In the genomic region with DNA sequence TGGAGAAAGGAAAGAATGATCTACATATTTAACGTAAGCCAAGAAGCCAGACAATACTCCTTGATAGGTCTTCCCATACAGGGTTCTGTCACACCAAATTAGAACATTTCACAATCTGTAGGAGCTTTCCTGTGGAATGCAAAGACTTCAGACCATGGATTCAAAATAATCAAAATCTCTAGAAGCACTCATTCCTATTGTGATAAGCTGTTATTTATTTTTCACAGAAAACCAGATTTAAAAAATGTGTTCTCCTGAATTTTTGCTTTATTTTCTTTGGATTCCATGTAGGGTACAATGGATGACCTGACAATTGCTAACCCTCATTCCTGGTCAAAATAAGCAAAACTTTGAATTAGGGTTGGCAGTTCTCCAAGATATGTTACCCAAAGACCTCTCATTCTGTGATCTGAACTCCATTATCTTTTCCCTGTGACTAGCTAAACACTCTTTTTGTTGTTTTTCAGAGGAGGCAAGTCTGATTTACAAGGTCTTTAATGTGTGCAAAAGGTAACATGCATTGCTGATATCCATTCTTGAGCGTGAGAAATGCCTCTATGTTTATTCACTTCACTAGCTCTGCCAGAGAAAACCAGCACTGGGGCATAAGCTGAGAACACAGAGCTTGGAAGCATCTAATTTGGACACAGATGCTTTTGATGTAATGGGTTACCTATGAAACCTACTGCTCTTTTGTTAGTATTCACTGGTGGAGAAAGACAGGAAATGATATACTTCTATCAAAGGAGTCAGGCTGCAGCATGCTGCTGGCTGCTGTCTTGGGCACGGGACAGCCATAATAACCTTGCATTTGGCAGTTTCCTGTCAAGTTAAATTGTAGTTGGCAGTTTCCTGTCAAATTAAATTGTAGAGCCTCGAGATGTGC, we compare ENCODE assay signal across 10 cellular contexts. TPM values are rescaled to one million over a fixed set of nuclear protein-coding genes. Genes with fewer than 3 reads are reported as not detected.
DNase-seq lines count a peak whose midpoint lies in the region; ATAC-seq and TF ChIP-seq lines count a peak whose summit lies in the region.
"Had no signal": no experiment of that assay in that cellular context is flagged by ENCODE, and none has a peak within 500 bp of the region (broad histone marks: within the 10 kb centered on the region; RNA-seq: fewer than 3 reads in every experiment).

No MANE protein-coding gene starts in this region.

- H3K27me3 ChIP-seq in adipocyte (replicated peaks; ENCODE audit: control insufficient read depth, insufficient read depth, low read length) (no peaks in the 10 kb centered on the region), hepatocyte (no peaks in the 10 kb centered on the region), aorta (ENCODE audit: control insufficient read depth in 1 of 2, insufficient read depth in 2 of 2, low read length in 1 of 2) (no peaks in the 10 kb centered on the region)
- H3K27me3 ChIP-seq: pancreas had no signal

- no peaks in the 10 kb centered on the region for H3K79me2 ChIP-seq in hepatocyte

- no peaks in the 10 kb centered on the region for H4K20me1 ChIP-seq in hepatocyte (ENCODE audit: insufficient read depth, poor library complexity, severe bottlenecking)

- H3K4me1 ChIP-seq in adipocyte (ENCODE audit: control insufficient read depth, insufficient read depth, low read length) (peaks cover 39% of the 10 kb centered on the region), hepatocyte (ENCODE audit: insufficient read depth) (peaks cover 40% of the 10 kb centered on the region), aorta (ENCODE audit: control insufficient read depth in 1 of 2, insufficient read depth in 2 of 2, low read length in 2 of 2) (peaks cover 8 to 13% of the 10 kb centered on the region in 2 donors)

- H3K36me3 ChIP-seq in adipocyte (ENCODE audit: control insufficient read depth, insufficient read depth, low read length, severe bottlenecking) = no peaks in the 10 kb centered on the region
- no peaks in the 10 kb centered on the region for H3K36me3 ChIP-seq in hepatocyte (replicated peaks; ENCODE audit: insufficient read depth, low read depth)
- H3K36me3 ChIP-seq in aorta (ENCODE audit: control insufficient read depth in 1 of 2, insufficient read depth in 2 of 2, low read length in 1 of 2) = no peaks in the 10 kb centered on the region
- H3K36me3 ChIP-seq: pancreas had no signal

- H3K9me2 ChIP-seq in hepatocyte (replicated peaks; ENCODE audit: insufficient read depth) = no peaks in the 10 kb centered on the region

- H3K9ac ChIP-seq in adipocyte (ENCODE audit: low read length) = peak overlapping the region; percentile 43

- peak overlapping the region; percentile 73 for H3K27ac ChIP-seq in hepatocyte
- H3K27ac ChIP-seq in aorta (ENCODE audit: low read depth in 1 of 2, low read length in 2 of 2) = peak overlapping the region; percentile 43 to 71
- H3K27ac ChIP-seq: pancreas had no signal

- ATAC-seq in aorta (ENCODE audit: low FRiP score) = no peak
- ATAC-seq in GM21723 (IDR thresholded peaks at IDR 0.05; ENCODE audit: unreplicated experiment) = no peak

- DNase-seq in stimulated activated naive CD4-positive, alpha-beta T cell (lab: John Stamatoyannopoulos, UW) = peak in 4 of 6 experiments; percentile 1 to 53 (median 46)
- DNase-seq in stimulated activated naive CD4-positive, alpha-beta T cell treated with Interleukin-2 at 50 U/mL for 16 hours (lab: John Stamatoyannopoulos, UW) = no peak
- DNase-seq in adipocyte (ENCODE audit: low read depth) = peak; percentile 83
- DNase-seq in hepatocyte (ENCODE audit: low spot score) = no peak
- DNase-seq in aorta = no peak
- DNase-seq in stimulated activated CD4-positive, alpha-beta T cell treated with anti-CD3 and anti-CD28 coated beads, Interleukin-12 subunit alpha, Interleukin-12 subunit beta, amount 100 ng/mL, for 4 hours = no peak
- no peak for DNase-seq in activated CD8-positive, alpha-beta memory T cell treated with anti-CD3 and anti-CD28 coated beads for 24 hours
- DNase-seq: NCI-H510A treated with DMSO at 0.1 percent for 48 hours, pancreas had no signal

- no peak for TF ChIP-seq CTCF in hepatocyte (IDR thresholded peaks at IDR 0.05; ENCODE audit: poor library complexity)

- intact Hi-C loops in aorta (cut with DNase I) = loop anchor here in 1 of 2 donors (5.0 kb wide), 2 partner anchors 41 to 44 kb away; no protein-coding TSS in a partner anchor

- H3K4me3 ChIP-seq in adipocyte (ENCODE audit: low read length) (no peak overlapping the region), hepatocyte (no peak overlapping the region), aorta (ENCODE audit: low read length in 2 of 2) (no peak overlapping the region)
- H3K4me3 ChIP-seq: pancreas had no signal

- H2AFZ ChIP-seq in hepatocyte = no peak overlapping the region

- no peaks in the 10 kb centered on the region for H3K9me3 ChIP-seq in adipocyte (ENCODE audit: control insufficient read depth, low read length)
- H3K9me3 ChIP-seq in hepatocyte (ENCODE audit: low read depth) = no peaks in the 10 kb centered on the region
- no peaks in the 10 kb centered on the region for H3K9me3 ChIP-seq in aorta (ENCODE audit: control insufficient read depth, low read length)
- H3K9me3 ChIP-seq: pancreas had no signal

- 67% methylated on average over 4 of the region's 4 CpGs for WGBS in hepatocyte (ENCODE audit: low lambda C conversion rate, missing lambda C conversion rate)
- WGBS in aorta, 2 donors = 0 to 2% methylated on average over 4 of the region's 4 CpGs

- H3K4me2 ChIP-seq in hepatocyte = no peak overlapping the region

RNA-seq across cellular contexts. Expression of a gene that starts 31.4 kb away (rescaled TPM):
- total RNA-seq in hepatocyte (0.16 and 0.83 TPM in 2 replicates), aorta (not detected)
- polyA plus RNA-seq in hepatocyte (0.17 TPM in 1 of 2 replicates, not detected in the other), aorta (not detected)
- polyA plus RNA-seq: pancreas had no signal

Comparison
In these comparisons a context has a peak if more than half of its experiments do, and no peak if none do; other contexts are left out.
1. DNase-seq: peak in stimulated activated naive CD4-positive, alpha-beta T cell (4 of 6) and adipocyte (single experiment); none in stimulated activated naive CD4-positive, alpha-beta T cell treated with Interleukin-2 at 50 U/mL for 16 hours (single experiment), hepatocyte (single experiment), aorta (0 of 2), stimulated activated CD4-positive, alpha-beta T cell treated with anti-CD3 and anti-CD28 coated beads, Interleukin-12 subunit alpha, Interleukin-12 subunit beta, amount 100 ng/mL, for 4 hours (single experiment) and activated CD8-positive, alpha-beta memory T cell treated with anti-CD3 and anti-CD28 coated beads for 24 hours (single experiment).